In the genomic region with DNA sequence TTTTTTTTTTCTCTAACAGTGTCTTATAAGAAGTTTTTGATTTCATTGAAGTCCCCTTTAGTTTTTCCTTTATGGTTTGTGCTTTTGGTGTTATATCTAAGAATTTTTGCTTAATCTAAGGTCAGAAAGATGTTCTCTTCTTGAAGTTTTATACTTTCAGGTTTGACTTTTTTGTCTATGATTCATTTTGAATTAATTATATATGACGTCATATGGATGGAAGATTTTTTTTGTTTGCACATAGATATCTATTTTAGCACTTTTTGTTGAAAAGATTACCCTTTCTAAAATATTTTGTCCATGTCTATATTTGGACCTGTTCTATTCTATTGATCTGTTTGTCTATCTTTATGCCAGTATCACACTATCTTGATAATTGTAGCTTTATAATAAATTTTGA, we compare ENCODE assay signal across 24 cellular contexts. TPM values are rescaled to one million over a fixed set of nuclear protein-coding genes. Genes with fewer than 3 reads are reported as not detected.
DNase-seq lines count a peak whose midpoint lies in the region; ATAC-seq lines count a peak whose summit lies in the region.
"Had no signal": no experiment of that assay in that cellular context is flagged by ENCODE, and none has a peak within 500 bp of the region (broad histone marks: within the 10 kb centered on the region; RNA-seq: fewer than 3 reads in every experiment).

No MANE protein-coding gene starts in this region.

- peaks cover 9% of the 10 kb centered on the region for H3K36me3 Mint-ChIP-seq in activated naive CD8-positive, alpha-beta T cell
- H3K36me3 Mint-ChIP-seq in activated naive CD8-positive, alpha-beta T cell treated with anti-CD3 and anti-CD28 coated beads, Interleukin-2, amount 50 U/mL, for 24 hours (ENCODE audit: low read depth): peaks cover 8% of the 10 kb centered on the region
- H3K36me3 Mint-ChIP-seq in CD8-positive, alpha-beta memory T cell: peaks cover 11 to 40% (median 19%) of the 10 kb centered on the region in 3 donors
- H3K36me3 Mint-ChIP-seq in activated naive CD8-positive, alpha-beta T cell treated with anti-CD3 and anti-CD28 coated beads for 36 hours: peaks cover 17% of the 10 kb centered on the region

- intact Hi-C loops in Right ventricle myocardium inferior (cut with DNase I): no loop called here

- H3K23ac ChIP-seq in neuronal stem cell (ENCODE audit: low read depth, low read length, poor library complexity): no peak overlapping the region

- POLR2A ChIA-PET in CD8-positive, alpha-beta memory T cell (lab: Charles Lee): interaction anchor here (0.6 kb wide), 1 partner anchor 31 kb away, joined by 3 read pairs; no protein-coding TSS in a partner anchor

- no peak overlapping the region for H3K14ac ChIP-seq in neuronal stem cell (ENCODE audit: low read length)

- H3K79me1 ChIP-seq in neuronal stem cell (ENCODE audit: low read depth, low read length): peaks cover 5% of the 10 kb centered on the region

- H2BK12ac ChIP-seq in neuronal stem cell (ENCODE audit: low read length): no peak overlapping the region

- no peak overlapping the region for H2AFZ ChIP-seq in neuronal stem cell (ENCODE audit: low read length)
- H2AFZ ChIP-seq: GM23248 had no signal

- H4K91ac ChIP-seq in neuronal stem cell (ENCODE audit: low read depth, low read length, poor library complexity): no peak overlapping the region

- H2AK5ac ChIP-seq in neuronal stem cell (ENCODE audit: low read depth, low read length): no peak overlapping the region

- H3K9me3 ChIP-seq in CD8-positive, alpha-beta memory T cell (ENCODE audit: low read length): no peaks in the 10 kb centered on the region
- H3K9me3 ChIP-seq in neuronal stem cell (replicated peaks in 1 of 2; ENCODE audit: control insufficient read depth in 2 of 2, insufficient read depth in 1 of 2, low read depth in 1 of 2, low read length in 2 of 2): peaks cover 0 to 4% of the 10 kb centered on the region in 2 donors
- H3K9me3 ChIP-seq: A549, HAP-1 had no signal

- CTCF ChIA-PET in CD8-positive, alpha-beta memory T cell (lab: Charles Lee): interaction anchor here (1.0 kb wide), 1 partner anchor 16 kb away, joined by 3 read pairs; no protein-coding TSS in a partner anchor

- H2BK5ac ChIP-seq in neuronal stem cell (ENCODE audit: low read length): no peak overlapping the region

- no peak overlapping the region for H3K4me2 ChIP-seq in neuronal stem cell (ENCODE audit: insufficient read depth, low read length, poor library complexity, severe bottlenecking)
- H3K4me2 ChIP-seq: A549 had no signal

- H3K9ac ChIP-seq in neuronal stem cell (ENCODE audit: low read depth, low read length, poor library complexity): no peak overlapping the region
- H3K9ac ChIP-seq: GM23248 had no signal

- no peak for DNase-seq in activated naive CD8-positive, alpha-beta T cell treated with anti-CD3 and anti-CD28 coated beads, Interleukin-2, amount 50 U/mL, for 24 hours
- DNase-seq in CD8-positive, alpha-beta memory T cell: no peak
- DNase-seq in activated naive CD8-positive, alpha-beta T cell treated with anti-CD3 and anti-CD28 coated beads for 36 hours: no peak
- DNase-seq in neuronal stem cell (ENCODE audit: low spot score) (no peak), Right ventricle myocardium inferior (ENCODE audit: missing footprints) (no peak)
- DNase-seq: Calu3, DMS153, GM23248, Karpas-422, MV-4-11, NCI-H1105 treated with DMSO at 0.1 percent for 48 hours, NCI-H2029 treated with DMSO at 0.1 percent for 48 hours, NCI-H226, NCI-H524, NCI-H82, OCI-M1, SHP77 had no signal

- H4K8ac ChIP-seq in neuronal stem cell (ENCODE audit: low read depth, low read length): no peak overlapping the region

- no peak overlapping the region for H2BK15ac ChIP-seq in neuronal stem cell (ENCODE audit: low read length)

- H3K4me3 ChIP-seq in CD8-positive, alpha-beta memory T cell (ENCODE audit: low read length): no peak overlapping the region
- no peak overlapping the region for H3K4me3 ChIP-seq in neuronal stem cell (ENCODE audit: low read length in 2 of 2)
- H3K4me3 ChIP-seq: A549, GM23248, HAP-1 had no signal

- no peaks in the 10 kb centered on the region for H3K27me3 Mint-ChIP-seq in activated naive CD8-positive, alpha-beta T cell
- H3K27me3 Mint-ChIP-seq in activated naive CD8-positive, alpha-beta T cell treated with anti-CD3 and anti-CD28 coated beads, Interleukin-2, amount 50 U/mL, for 24 hours: no peaks in the 10 kb centered on the region
- H3K27me3 Mint-ChIP-seq in CD8-positive, alpha-beta memory T cell: no peaks in the 10 kb centered on the region
- H3K27me3 Mint-ChIP-seq in activated naive CD8-positive, alpha-beta T cell treated with anti-CD3 and anti-CD28 coated beads for 36 hours: no peaks in the 10 kb centered on the region
- H3K27me3 Mint-ChIP-seq: B cell, IgD-negative memory B cell had no signal

- peak overlapping the region; percentile 55 for H3K27ac Mint-ChIP-seq in activated naive CD8-positive, alpha-beta T cell
- no peak overlapping the region for H3K27ac Mint-ChIP-seq in activated naive CD8-positive, alpha-beta T cell treated with anti-CD3 and anti-CD28 coated beads, Interleukin-2, amount 50 U/mL, for 24 hours
- peak overlapping the region; percentile 2 to 93 (median 79) for H3K27ac Mint-ChIP-seq in CD8-positive, alpha-beta memory T cell
- H3K27ac Mint-ChIP-seq in activated naive CD8-positive, alpha-beta T cell treated with anti-CD3 and anti-CD28 coated beads for 36 hours: peak overlapping the region; percentile 58
- H3K27ac Mint-ChIP-seq: B cell had no signal

- H3K36me3 ChIP-seq in CD8-positive, alpha-beta memory T cell (ENCODE audit: insufficient read depth, low read length): no peaks in the 10 kb centered on the region
- peaks cover 0 to 17% of the 10 kb centered on the region in 2 donors for H3K36me3 ChIP-seq in neuronal stem cell (replicated peaks in 1 of 2; ENCODE audit: control insufficient read depth in 2 of 2, insufficient read depth in 2 of 2, low read length in 2 of 2)
- H3K36me3 ChIP-seq: HAP-1 had no signal

- H2BK120ac ChIP-seq in neuronal stem cell (ENCODE audit: low read depth, low read length): no peak overlapping the region

- H3K4me1 ChIP-seq in CD8-positive, alpha-beta memory T cell (ENCODE audit: insufficient read depth, low read length): peaks cover 41% of the 10 kb centered on the region
- peaks cover 4 to 8% of the 10 kb centered on the region in 2 donors for H3K4me1 ChIP-seq in neuronal stem cell (ENCODE audit: control insufficient read depth in 2 of 2, insufficient read depth in 1 of 2, low read depth in 1 of 2, low read length in 2 of 2)

- H3K9me3 Mint-ChIP-seq in activated naive CD8-positive, alpha-beta T cell (ENCODE audit: low read depth): no peaks in the 10 kb centered on the region
- H3K9me3 Mint-ChIP-seq in activated naive CD8-positive, alpha-beta T cell treated with anti-CD3 and anti-CD28 coated beads, Interleukin-2, amount 50 U/mL, for 24 hours: no peaks in the 10 kb centered on the region
- H3K9me3 Mint-ChIP-seq in CD8-positive, alpha-beta memory T cell: peaks cover 0 to 4% (median 2%) of the 10 kb centered on the region in 5 donors
- H3K9me3 Mint-ChIP-seq in activated naive CD8-positive, alpha-beta T cell treated with anti-CD3 and anti-CD28 coated beads for 36 hours: peaks cover 1% of the 10 kb centered on the region
- H3K9me3 Mint-ChIP-seq: IgD-negative memory B cell had no signal

- ATAC-seq in activated naive CD8-positive, alpha-beta T cell treated with anti-CD3 and anti-CD28 coated beads, Interleukin-2, amount 50 U/mL, for 24 hours: no peak
- no peak for ATAC-seq in Right ventricle myocardium inferior
- no peak for ATAC-seq in HG02885 (IDR thresholded peaks at IDR 0.05; ENCODE audit: poor library complexity, unreplicated experiment)
- ATAC-seq: A549 had no signal

- no peak overlapping the region for H3K4me3 Mint-ChIP-seq in activated naive CD8-positive, alpha-beta T cell
- H3K4me3 Mint-ChIP-seq in activated naive CD8-positive, alpha-beta T cell treated with anti-CD3 and anti-CD28 coated beads, Interleukin-2, amount 50 U/mL, for 24 hours: no peak overlapping the region
- peak overlapping the region in 2 of 7 donors; percentile 4 to 67 for H3K4me3 Mint-ChIP-seq in CD8-positive, alpha-beta memory T cell
- H3K4me3 Mint-ChIP-seq in activated naive CD8-positive, alpha-beta T cell treated with anti-CD3 and anti-CD28 coated beads for 36 hours: no peak overlapping the region
- H3K4me3 Mint-ChIP-seq: B cell, CD14-positive monocyte, IgD-negative memory B cell had no signal

- H3K4ac ChIP-seq in neuronal stem cell (ENCODE audit: low read length): no peak overlapping the region

- no CpG with 5 or more reads among the region's 1 CpG for WGBS in neuronal stem cell (ENCODE audit: extremely low coverage in 2 of 2, insufficient read length in 2 of 2, insufficient replicate concordance in 1 of 2), 2 donors

- no peak overlapping the region for H3K18ac ChIP-seq in neuronal stem cell (ENCODE audit: low read length)

- peaks cover 56% of the 10 kb centered on the region for H3K4me1 Mint-ChIP-seq in activated naive CD8-positive, alpha-beta T cell (ENCODE audit: low read depth)
- H3K4me1 Mint-ChIP-seq in activated naive CD8-positive, alpha-beta T cell treated with anti-CD3 and anti-CD28 coated beads, Interleukin-2, amount 50 U/mL, for 24 hours: peaks cover 50% of the 10 kb centered on the region
- H3K4me1 Mint-ChIP-seq in CD8-positive, alpha-beta memory T cell: peaks cover 60 to 78% (median 76%) of the 10 kb centered on the region in 3 donors
- peaks cover 38% of the 10 kb centered on the region for H3K4me1 Mint-ChIP-seq in activated naive CD8-positive, alpha-beta T cell treated with anti-CD3 and anti-CD28 coated beads for 36 hours

- no peak overlapping the region for H3K27ac ChIP-seq in CD8-positive, alpha-beta memory T cell (ENCODE audit: low read depth, low read length)
- H3K27ac ChIP-seq in neuronal stem cell (replicated peaks; ENCODE audit: low read length): no peak overlapping the region
- H3K27ac ChIP-seq: A549, GM23248 had no signal

- no peaks in the 10 kb centered on the region for H3K27me3 ChIP-seq in CD8-positive, alpha-beta memory T cell (ENCODE audit: insufficient read depth, low read length, poor library complexity, severe bottlenecking)
- H3K27me3 ChIP-seq in neuronal stem cell (ENCODE audit: control insufficient read depth in 3 of 3, insufficient read depth in 3 of 3, low read depth in 1 of 3, low read length in 3 of 3): no peaks in the 10 kb centered on the region

RNA-seq across cellular contexts. Expression of gene UBAP1, which starts 16.3 kb away (rescaled TPM):
- 10 to 100 TPM; 39.0 to 39.7 TPM for total RNA-seq in CD8-positive, alpha-beta memory T cell
- 50.2 TPM for polyA plus RNA-seq in CD8-positive, alpha-beta memory T cell
- total RNA-seq in activated naive CD8-positive, alpha-beta T cell treated with anti-CD3 and anti-CD28 coated beads for 36 hours: 10 to 100 TPM; 36.8 to 37.1 TPM
- polyA plus RNA-seq in neuronal stem cell (2013, experiment 1 of 2): 21.8 TPM
- 22.0 TPM for polyA plus RNA-seq in neuronal stem cell (2013, experiment 2 of 2)
- total RNA-seq in Right ventricle myocardium inferior: 48.9 TPM
